ENCODE assay signal across 8 cellular contexts in genomic region chr17:45149037-45149668, GRCh38. TPM values are rescaled to one million over a fixed set of nuclear protein-coding genes. Genes with fewer than 3 reads are reported as not detected.
A peak's percentile ranks its signal among the peaks of the same experiment; 100 is the strongest.
DNase-seq lines count a peak whose midpoint lies in the region; ATAC-seq and TF ChIP-seq lines count a peak whose summit lies in the region.

No MANE protein-coding gene starts in this region.

- peak overlapping the region; percentile 77 for H3K9ac ChIP-seq in smooth muscle cell (ENCODE audit: low read depth)

- under 1% methylated on average over 32 of the region's 32 CpGs for WGBS in smooth muscle cell (ENCODE audit: low lambda C conversion rate)

- H3K27ac ChIP-seq in smooth muscle cell (ENCODE audit: low read depth), result peak overlapping the region; percentile 57

- peak overlapping the region; percentile 100 for H3K27ac Mint-ChIP-seq in central memory CD8-positive, alpha-beta T cell (ENCODE audit: low read depth)

- H3K4me1 Mint-ChIP-seq in central memory CD8-positive, alpha-beta T cell, result peaks cover 50% of the 10 kb centered on the region

- no peaks in the 10 kb centered on the region for H3K36me3 ChIP-seq in smooth muscle cell (ENCODE audit: low read depth)

- H3F3A ChIP-seq in smooth muscle cell (ENCODE audit: low read depth), result peaks cover 23% of the 10 kb centered on the region

- peak overlapping the region; percentile 74 for H3K4me3 ChIP-seq in smooth muscle cell

- H3K9me3 Mint-ChIP-seq in central memory CD8-positive, alpha-beta T cell, result no peaks in the 10 kb centered on the region

- ATAC-seq in HG02678 (IDR thresholded peaks at IDR 0.05; ENCODE audit: unreplicated experiment) (peak; percentile 24), GM21515 (IDR thresholded peaks at IDR 0.05; ENCODE audit: unreplicated experiment) (no peak)
- peak; percentile 17 to 33 for ATAC-seq in activated CD4-positive, CD25-positive, alpha-beta regulatory T cell treated with anti-CD3 and anti-CD28 coated beads, Interleukin-2, amount 50 U/mL, for 24 hours
- peak; percentile 22 for ATAC-seq in central memory CD8-positive, alpha-beta T cell (replicated peaks; ENCODE audit: extremely low read depth, poor library complexity, severe bottlenecking)

- peak; percentile 62 for TF ChIP-seq CTCF in smooth muscle cell (IDR thresholded peaks at IDR 0.05; ENCODE audit: borderline replicate concordance, insufficient read depth, poor library complexity, severe bottlenecking)

- peak; percentile 49 for DNase-seq in DMS114 treated with DMSO at 0.1 percent for 48 hours (lab: John Stamatoyannopoulos, UW; ENCODE audit: unreplicated experiment)
- DNase-seq in NCI-H345 treated with DMSO at 0.1 percent for 48 hours (lab: John Stamatoyannopoulos, UW; ENCODE audit: unreplicated experiment), result peak; percentile 28
- peak; percentile 52 to 55 for DNase-seq in central memory CD8-positive, alpha-beta T cell (ENCODE audit: low spot score in 2 of 2)
- DNase-seq in inferior parietal cortex (ENCODE audit: extremely low spot score), result peak; percentile 82
- peak; percentile 58 for DNase-seq in smooth muscle cell (lab: John Stamatoyannopoulos, UW; ENCODE audit: unreplicated experiment)

- peaks cover 37% of the 10 kb centered on the region for H3K36me3 Mint-ChIP-seq in central memory CD8-positive, alpha-beta T cell (ENCODE audit: insufficient read depth)

- H3K9me3 ChIP-seq in smooth muscle cell (replicated peaks; ENCODE audit: low read depth), result no peaks in the 10 kb centered on the region

- peaks cover 32% of the 10 kb centered on the region for H3K79me2 ChIP-seq in smooth muscle cell (ENCODE audit: low read depth)

- H3K27me3 Mint-ChIP-seq in central memory CD8-positive, alpha-beta T cell, result no peaks in the 10 kb centered on the region

- no peak overlapping the region for H2AFZ ChIP-seq in smooth muscle cell (ENCODE audit: low read depth)

- H3K4me1 ChIP-seq in smooth muscle cell (ENCODE audit: low read depth), result peaks cover 12% of the 10 kb centered on the region

- H3K4me3 Mint-ChIP-seq in central memory CD8-positive, alpha-beta T cell, result peak overlapping the region; percentile 95

- peaks cover 45% of the 10 kb centered on the region for H4K20me1 ChIP-seq in smooth muscle cell (ENCODE audit: low read depth)

- H3K27me3 ChIP-seq in smooth muscle cell (ENCODE audit: low read depth), result no peaks in the 10 kb centered on the region

- H3K4me2 ChIP-seq in smooth muscle cell, result peak overlapping the region; percentile 95

RNA-seq across cellular contexts. Expression of gene HEXIM1, which starts 0.9 kb away (rescaled TPM):
- 9.3 and 13.7 TPM in 2 replicates for total RNA-seq in smooth muscle cell
- 9.4 TPM in 2 replicates for polyA plus RNA-seq in smooth muscle cell

RNA-seq across cellular contexts. Expression of gene HEXIM2, which starts 12.5 kb away (rescaled TPM):
- 3.4 TPM in 2 replicates for total RNA-seq in smooth muscle cell
- polyA plus RNA-seq in smooth muscle cell, result 6.1 and 6.8 TPM in 2 replicates

RNA-seq across cellular contexts. Expression of gene ACBD4, which starts 13.7 kb away (rescaled TPM):
- 0.49 and 4.6 TPM in 2 replicates for total RNA-seq in smooth muscle cell
- polyA plus RNA-seq in smooth muscle cell, result 5.0 and 5.9 TPM in 2 replicates

RNA-seq across cellular contexts. Expression of gene PLCD3, which starts 16.8 kb away (rescaled TPM):
- total RNA-seq in smooth muscle cell, result 24.0 and 43.3 TPM in 2 replicates
- polyA plus RNA-seq in smooth muscle cell, result 33.4 and 33.7 TPM in 2 replicates

Comparison
In these comparisons a context has a peak if more than half of its experiments do, and no peak if none do; other contexts are left out.
1. DNase-seq: peak in every context shown above with its lines; median percentile 82 in inferior parietal cortex; 58 in smooth muscle cell; 54 in central memory CD8-positive, alpha-beta T cell; 49 in DMS114 treated with DMSO at 0.1 percent for 48 hours; 28 in NCI-H345 treated with DMSO at 0.1 percent for 48 hours.